ENCODE assay signal across 1 cellular context in genomic region chr9:68781866-68782265, GRCh38.
TF ChIP-seq lines count a peak whose summit lies in the region.

No MANE protein-coding gene starts in this region.

TF ChIP-seq in IMR-90, 13 proteins besides CTCF, POLR2A, EP300 and RAD21 (continued from another document):
- TF ChIP-seq USF2 (IDR thresholded peaks at IDR 0.05; ENCODE audit: low read depth, low read length) = no peak
- TF ChIP-seq CHD1 (IDR thresholded peaks at IDR 0.05; ENCODE audit: low read depth, low read length) = no peak
